In genomic region chr13:36310417-36311108, GRCh38 we compare ENCODE assay signal across 21 cellular contexts. TPM values are rescaled to one million over a fixed set of nuclear protein-coding genes. Genes with fewer than 3 reads are reported as not detected.
DNase-seq lines count a peak whose midpoint lies in the region; ATAC-seq and TF ChIP-seq lines count a peak whose summit lies in the region.
"Had no signal": no experiment of that assay in that cellular context is flagged by ENCODE, and none has a peak within 500 bp of the region (broad histone marks: within the 10 kb centered on the region; RNA-seq: fewer than 3 reads in every experiment).

No MANE protein-coding gene starts in this region.

- H3K4me3 ChIP-seq in choroid plexus epithelial cell (ENCODE audit: low read depth, low read length), result no peak overlapping the region
- H3K4me3 ChIP-seq in vagina, result no peak overlapping the region
- H3K4me3 ChIP-seq in gastroesophageal sphincter, result no peak overlapping the region
- H3K4me3 ChIP-seq: transverse colon had no signal

- DNase-seq in left ventricle myocardium superior (no peak), Right ventricle myocardium inferior (ENCODE audit: missing footprints) (no peak), choroid plexus epithelial cell (ENCODE audit: low read depth) (peak; percentile 55), vagina (ENCODE audit: extremely low spot score in 2 of 2) (no peak)
- DNase-seq: activated naive CD4-positive, alpha-beta T cell treated with Interleukin-2 at 50 U/mL for 16 hours; cortex of kidney; DMS53; naive thymus-derived CD8-positive, alpha-beta T cell; NCI-H146; NCI-H226; Right ventricle myocardium superior; T-helper 17 cell; transverse colon had no signal

- H3K4me1 ChIP-seq in vagina (no peaks in the 10 kb centered on the region), gastroesophageal sphincter (no peaks in the 10 kb centered on the region)
- H3K4me1 ChIP-seq: transverse colon had no signal

- TF ChIP-seq EP300 in gastroesophageal sphincter (IDR thresholded peaks at IDR 0.05), result no peak

- TF ChIP-seq CTCF in choroid plexus epithelial cell (conservative IDR thresholded peaks at IDR 0.05; ENCODE audit: low read depth, low read length) (no peak), vagina (IDR thresholded peaks at IDR 0.05) (no peak), gastroesophageal sphincter (IDR thresholded peaks at IDR 0.05) (no peak)

- H3K36me3 ChIP-seq in vagina (peaks cover 0 to 45% of the 10 kb centered on the region in 2 donors), gastroesophageal sphincter (peaks cover 4 to 72% of the 10 kb centered on the region in 2 donors)

- intact Hi-C loops in left ventricle myocardium superior (cut with micrococcal nuclease) (no loop called here), Right ventricle myocardium inferior (cut with DNase I) (no loop called here), vagina (cut with DNase I) (no loop called here)

- no peaks in the 10 kb centered on the region for H3K9me3 ChIP-seq in vagina
- H3K9me3 ChIP-seq in gastroesophageal sphincter, result no peaks in the 10 kb centered on the region
- H3K9me3 ChIP-seq: transverse colon had no signal

- no peaks in the 10 kb centered on the region for H3K27me3 ChIP-seq in vagina
- no peaks in the 10 kb centered on the region for H3K27me3 ChIP-seq in gastroesophageal sphincter
- H3K27me3 ChIP-seq: transverse colon had no signal

- WGBS in gastroesophageal sphincter (ENCODE audit: low coverage in 1 of 2), 2 donors, result 95 to 100% methylated on average over 4 to 7 of the region's 7 CpGs

- no peak overlapping the region for H3K27ac ChIP-seq in vagina
- no peak overlapping the region for H3K27ac ChIP-seq in gastroesophageal sphincter
- H3K27ac ChIP-seq: C4-2B, transverse colon had no signal

- TF ChIP-seq POLR2A in vagina (IDR thresholded peaks at IDR 0.05) (no peak), gastroesophageal sphincter (IDR thresholded peaks at IDR 0.05) (no peak)

- peak; percentile 48 for ATAC-seq in left ventricle myocardium superior
- no peak for ATAC-seq in Right ventricle myocardium inferior
- peak; percentile 65 for ATAC-seq in HG03521 (IDR thresholded peaks at IDR 0.05; ENCODE audit: unreplicated experiment)
- no peak for ATAC-seq in HG02678 (IDR thresholded peaks at IDR 0.05; ENCODE audit: unreplicated experiment)
- no peak for ATAC-seq in HG02763 (IDR thresholded peaks at IDR 0.05; ENCODE audit: unreplicated experiment)
- no peak for ATAC-seq in gastroesophageal sphincter
- ATAC-seq: activated CD4-positive, CD25-positive, alpha-beta regulatory T cell treated with anti-CD3 and anti-CD28 coated beads, Interleukin-2, amount 50 U/mL, for 24 hours; HCT116; naive thymus-derived CD8-positive, alpha-beta T cell; stimulated activated memory B cell treated with anti-CD40 and anti-IgM and Interleukin-4, amounts not matched to agents 10 μg/mL and 1 μg/mL and 100 μg/mL, for 72 hours; T-helper 17 cell had no signal

RNA-seq across cellular contexts. Expression of gene CCDC169, which starts 12.9 kb away (rescaled TPM):
- total RNA-seq in left ventricle myocardium superior (0.27 TPM), Right ventricle myocardium inferior (not detected), vagina (not detected), gastroesophageal sphincter (1 to 10 TPM in 1 of 4 donors, under 1 TPM in 2, not detected in 1; 0.46 to 5.6 (median 0.94) TPM)
- total RNA-seq: naive thymus-derived CD8-positive, alpha-beta T cell; T-helper 17 cell had no signal

RNA-seq across cellular contexts. Expression of gene SPART, which starts 35.6 kb away (rescaled TPM):
- total RNA-seq in left ventricle myocardium superior (44.1 TPM), Right ventricle myocardium inferior (41.7 TPM), vagina (63.8 TPM), gastroesophageal sphincter (100 to 1,000 TPM; 113 to 173 (median 128) TPM)

Comparison
In these comparisons a context has a peak if more than half of its experiments do, and no peak if none do; other contexts are left out.
1. ATAC-seq: peak in left ventricle myocardium superior (single experiment) and HG03521 (single experiment); none in Right ventricle myocardium inferior (single experiment), HG02678 (single experiment), HG02763 (single experiment) and gastroesophageal sphincter (single experiment).